Comparison of ENCODE assay signal across 8 cellular contexts in the genomic region with DNA sequence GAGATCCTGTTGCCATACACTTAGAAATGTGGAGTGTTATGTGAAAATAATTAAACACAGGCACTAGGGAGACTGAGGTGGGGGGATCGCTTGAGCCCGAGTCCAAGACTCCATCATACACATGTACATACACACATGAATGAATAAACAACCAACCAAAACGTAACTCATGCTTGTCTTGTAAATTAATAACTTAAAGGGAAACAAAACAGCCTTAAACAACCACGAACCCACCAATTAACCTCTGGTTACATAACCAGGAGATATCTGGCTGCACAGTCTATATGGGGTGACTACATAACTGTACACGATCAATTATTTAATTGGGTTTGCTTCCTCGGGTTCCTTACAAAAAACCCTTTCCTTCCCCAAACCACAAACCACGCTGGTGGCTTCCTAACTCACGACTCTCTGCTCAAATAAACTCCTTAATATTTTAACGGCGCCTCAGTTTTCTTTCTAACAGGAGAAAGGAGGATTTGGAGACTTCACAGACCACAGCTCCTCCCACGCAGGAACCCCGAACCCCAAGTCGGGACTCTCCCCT. TPM values are rescaled to one million over a fixed set of nuclear protein-coding genes. Genes with fewer than 3 reads are reported as not detected.
DNase-seq lines count a peak whose midpoint lies in the region; ATAC-seq, FAIRE-seq and TF ChIP-seq lines count a peak whose summit lies in the region.

No MANE protein-coding gene starts in this region.

- H3K9ac ChIP-seq in OCI-LY3 (ENCODE audit: low read length): peak overlapping the region; percentile 88
- H3K9ac ChIP-seq in H1 (replicated peaks in 1 of 4; ENCODE audit: extremely low read depth in 1 of 4, low read depth in 3 of 4, low read length in 3 of 4): peak overlapping the region; percentile 85 to 95 (median 94)

- H3K14ac ChIP-seq in H1 (ENCODE audit: insufficient read length): no peak overlapping the region

- H3K4me2 ChIP-seq in OCI-LY3 (ENCODE audit: low read length): peak overlapping the region; percentile 79
- H3K4me2 ChIP-seq in H1 (ENCODE audit: insufficient read depth in 1 of 2, low read depth in 2 of 2, low read length in 2 of 2): peak overlapping the region; percentile 70 to 95

- peak overlapping the region; percentile 91 for H3K4me3 Mint-ChIP-seq in natural killer cell

- TF ChIP-seq POLR2A in H1 (IDR thresholded peaks at IDR 0.05; ENCODE audit: control extremely low read depth in 1 of 2, low read depth in 2 of 2, low read length in 2 of 2) (no peak), erythroblast (IDR thresholded peaks at IDR 0.05; ENCODE audit: low read length) (no peak)

- H3K4ac ChIP-seq in H1 (replicated peaks; ENCODE audit: insufficient read length, low read depth, low read length): peak overlapping the region; percentile 6

- TF ChIP-seq RAD21 in H1 (IDR thresholded peaks at IDR 0.05 in 1 of 2, conservative IDR thresholded peaks at IDR 0.05 in 1 of 2; ENCODE audit: low read depth in 2 of 2, low read length in 2 of 2): no peak

- H2AFZ ChIP-seq in OCI-LY3 (ENCODE audit: low read depth, low read length): peak overlapping the region; percentile 80
- H2AFZ ChIP-seq in H1 (ENCODE audit: low read length): peak overlapping the region; percentile 93; the same call in 1 of the 2 replicates

- in situ Hi-C loops in Caki2 (cut with HindIII; ENCODE audit: low pct_unique_long_range_greater_than_20kb, low sequenced_read_pairs): no loop called here

- H2BK5ac ChIP-seq in H1 (ENCODE audit: low read depth, low read length): no peak overlapping the region

- peak overlapping the region; percentile 68 to 80 for H3K27ac Mint-ChIP-seq in natural killer cell

- intact Hi-C loops in natural killer cell (cut with micrococcal nuclease): loop anchor here (2.0 to 5.0 kb wide), 2 partner anchors 27 to 146 kb away; a partner anchor contains a TSS

- peaks cover 4 to 8% of the 10 kb centered on the region in 2 donors for H3K27me3 Mint-ChIP-seq in natural killer cell (ENCODE audit: low read depth in 2 of 2)

- H2BK15ac ChIP-seq in H1 (ENCODE audit: low read length): no peak overlapping the region

- H3K79me2 ChIP-seq in OCI-LY3 (ENCODE audit: low read length) (peaks cover 54% of the 10 kb centered on the region), H1 (ENCODE audit: control insufficient read depth in 1 of 2, insufficient read depth in 2 of 2, low read length in 2 of 2) (peaks cover 26 to 53% of the 10 kb centered on the region in 2 experiments)

- peaks cover 16% of the 10 kb centered on the region for H3K4me1 ChIP-seq in OCI-LY3 (ENCODE audit: low read length)
- peaks cover 0 to 5% (median 4%) of the 10 kb centered on the region in 4 experiments; a peak in 4 of 7 replicates for H3K4me1 ChIP-seq in H1 (replicated peaks in 1 of 4; ENCODE audit: control insufficient read depth in 3 of 4, insufficient read depth in 4 of 4, low read length in 3 of 4)

- H3K27ac ChIP-seq in OCI-LY3 (ENCODE audit: low read length) (peak overlapping the region; percentile 48), H1 (ENCODE audit: low read depth, low read length) (peak overlapping the region; percentile 88; the same call in 1 of the 2 replicates), caudate nucleus (ENCODE audit: low read depth, low read length) (no peak overlapping the region)

- no peaks in the 10 kb centered on the region for H4K20me1 ChIP-seq in OCI-LY3 (ENCODE audit: insufficient read depth, low read length)
- H4K20me1 ChIP-seq in H1 (replicated peaks in 1 of 2; ENCODE audit: control insufficient read depth in 1 of 2, insufficient read depth in 2 of 2, low read length in 2 of 2): no peaks in the 10 kb centered on the region

- no peaks in the 10 kb centered on the region for H3K27me3 ChIP-seq in OCI-LY3 (ENCODE audit: low read depth, low read length)
- H3K27me3 ChIP-seq in H1 (replicated peaks in 1 of 4; ENCODE audit: control insufficient read depth in 3 of 4, extremely low read depth in 1 of 4, insufficient read depth in 3 of 4, low read length in 3 of 4): no peaks in the 10 kb centered on the region

- H4K8ac ChIP-seq in H1 (ENCODE audit: extremely low read depth, insufficient read depth, low read length): peak overlapping the region; percentile 95; the same call in 1 of the 2 replicates

- H2BK12ac ChIP-seq in H1 (ENCODE audit: low read depth, low read length): no peak overlapping the region

- peaks cover 33 to 38% of the 10 kb centered on the region in 2 donors for H3K4me1 Mint-ChIP-seq in natural killer cell

- H3K23ac ChIP-seq in H1 (ENCODE audit: insufficient read length): no peak overlapping the region

- peaks cover 10% of the 10 kb centered on the region for H3K9me3 ChIP-seq in OCI-LY3 (ENCODE audit: insufficient read depth, low read length)
- peaks cover 16 to 26% of the 10 kb centered on the region in 2 experiments for H3K9me3 ChIP-seq in H1 (ENCODE audit: insufficient read depth in 2 of 2, low read depth in 1 of 2, low read length in 1 of 2)

- peak overlapping the region; percentile 84 for H3K4me3 ChIP-seq in OCI-LY3 (ENCODE audit: low read length)
- H3K4me3 ChIP-seq in H1 (ENCODE audit: extremely low read depth in 1 of 4, insufficient read depth in 2 of 4, low read depth in 3 of 4, low read length in 4 of 4): peak overlapping the region; percentile 78 to 97 (median 92)

- FAIRE-seq in H1 (lab: Jason Lieb, UNC): no peak

- peak; percentile 3 for ATAC-seq in GM21529 (IDR thresholded peaks at IDR 0.05; ENCODE audit: unreplicated experiment)
- ATAC-seq in natural killer cell: no peak

- H3K23me2 ChIP-seq in H1 (ENCODE audit: low read depth, low read length): peaks cover 6% of the 10 kb centered on the region

- TF ChIP-seq CTCF in OCI-LY3 (IDR thresholded peaks at IDR 0.05; ENCODE audit: low read depth, low read length): no peak
- TF ChIP-seq CTCF in H1 (IDR thresholded peaks at IDR 0.05; ENCODE audit: control extremely low read depth in 1 of 3, insufficient read depth in 1 of 3, low read depth in 1 of 3, low read length in 3 of 3): no peak
- TF ChIP-seq CTCF in natural killer cell (IDR thresholded peaks at IDR 0.05): no peak

- WGBS in H1 (ENCODE audit: extremely low coverage in 1 of 2, insufficient coverage in 1 of 2, insufficient read length in 1 of 2, insufficient replicate concordance in 2 of 2, low coverage in 1 of 2, low lambda C conversion rate in 2 of 2, missing lambda C conversion rate in 1 of 2), 2 experiments: 11% methylated on average over 13 of the region's 13 CpGs; no CpG with 5 or more reads in 1 of the 2 experiments

- H3K36me3 ChIP-seq in OCI-LY3 (replicated peaks; ENCODE audit: low read depth, low read length): peaks cover 37% of the 10 kb centered on the region
- H3K36me3 ChIP-seq in H1 (ENCODE audit: control insufficient read depth in 2 of 4, insufficient read depth in 4 of 4, low read length in 3 of 4): peaks cover 0 to 31% (median 11%) of the 10 kb centered on the region in 4 experiments; a peak in 4 of 8 replicates

- H3K9me3 Mint-ChIP-seq in natural killer cell: no peaks in the 10 kb centered on the region

- 0 out of 2 replicates have a peak overlapping the region, but pooled peaks have one; percentile 24 for H2AK5ac ChIP-seq in H1 (ENCODE audit: low read depth, low read length)

- POLR2A ChIA-PET in H1 (lab: Charles Lee; ENCODE audit: partially characterized antibody): interaction anchor here (1.1 to 2.6 kb wide), 10 partner anchors 10 to 354 kb away, joined by 4 to 11 read pairs (median 7); a partner anchor contains a TSS

- H3K36me3 Mint-ChIP-seq in natural killer cell: no peaks in the 10 kb centered on the region

- no peak overlapping the region for H3K56ac ChIP-seq in H1 (replicated peaks; ENCODE audit: insufficient read length, low read depth, low read length)

- DNase-seq in Caki2 (ENCODE audit: low read depth) (peak; percentile 21), H1 (ENCODE audit: low read depth in 1 of 2, low spot score in 2 of 2) (no peak), natural killer cell (no peak), caudate nucleus (lab: John Stamatoyannopoulos, UW) (no peak), erythroblast (lab: John Stamatoyannopoulos, UW) (no peak), NCI-H526 treated with DMSO at 0.1 percent for 48 hours (lab: John Stamatoyannopoulos, UW) (no peak)

- no peak overlapping the region for H4K5ac ChIP-seq in H1 (ENCODE audit: insufficient read length, low read depth, low read length)

- peak overlapping the region; percentile 33 for H4K91ac ChIP-seq in H1 (replicated peaks; ENCODE audit: insufficient read length, low read length)

- H2BK120ac ChIP-seq in H1 (replicated peaks; ENCODE audit: low read depth, low read length): no peak overlapping the region

- H2BK20ac ChIP-seq in H1 (ENCODE audit: low read length): no peak overlapping the region

- CTCF ChIA-PET in H1 (lab: Charles Lee; ENCODE audit: partially characterized antibody): interaction anchor here (0.6 to 2.9 kb wide), 5 partner anchors 13 to 183 kb away, joined by 3 to 6 read pairs (median 4); no protein-coding TSS in a partner anchor

- no peak for TF ChIP-seq EP300 in H1 (IDR thresholded peaks at IDR 0.05; ENCODE audit: borderline replicate concordance in 1 of 2, low read depth in 2 of 2, low read length in 2 of 2)

- H3K79me1 ChIP-seq in H1 (ENCODE audit: low read depth, low read length): peaks cover 6% of the 10 kb centered on the region

- H3K18ac ChIP-seq in H1 (ENCODE audit: extremely low read depth, low read length): peak overlapping the region; percentile 48; the same call in 1 of the 2 replicates

RNA-seq across cellular contexts. Expression of a gene that starts 0.8 kb away (rescaled TPM):
- 2.1 and 3.7 TPM in 2 replicates for total RNA-seq in Caki2 (2014; rRNA removed; shearing (Covaris generic); ENCODE audit: low replicate concordance)
- total RNA-seq in H1 (2021; fragmentation: NEBNext Ultra II Directional; extraction: Animal tissue kit (Norgen Biotek cat#: 25700)): 11.7 and 15.4 TPM in 2 replicates
- polyA plus RNA-seq in H1 (2011; rRNA removed): 1.5 and 2.8 TPM in 2 replicates
- 3.9 TPM for polyA plus RNA-seq in H1 (2011; cell fraction: cytosol; rRNA removed)
- polyA plus RNA-seq in H1 (2011; cell fraction: nucleus; rRNA removed): 0.97 TPM
- polyA plus RNA-seq in H1 (2012, experiment 1 of 2): 5.4 to 9.7 TPM (median 5.7 TPM) in 4 replicates
- 0.46 TPM for polyA plus RNA-seq in H1 (2012, experiment 2 of 2)
- 6.3 TPM for polyA plus RNA-seq in H1 (2013, experiment 1 of 2)
- polyA plus RNA-seq in H1 (2013, experiment 2 of 2): 6.7 TPM
- 5.4 and 9.3 TPM in 2 replicates for polyA minus RNA-seq in H1 (2011; rRNA and poly(A)+ RNA removed)
- 5.1 TPM for polyA minus RNA-seq in H1 (2011; cell fraction: cytosol; rRNA and poly(A)+ RNA removed)
- polyA minus RNA-seq in H1 (2011; cell fraction: nucleus; rRNA and poly(A)+ RNA removed): 7.4 TPM
- total RNA-seq in natural killer cell: under 1 TPM; 0.35 to 0.95 (median 0.45) TPM

RNA-seq across cellular contexts. Expression of a gene that starts 26.3 kb away (rescaled TPM):
- total RNA-seq in Caki2 (2014; rRNA removed; shearing (Covaris generic); ENCODE audit: low replicate concordance): 5.6 and 12.8 TPM in 2 replicates
- 19.6 and 20.3 TPM in 2 replicates for total RNA-seq in H1 (2021; fragmentation: NEBNext Ultra II Directional; extraction: Animal tissue kit (Norgen Biotek cat#: 25700))
- 3.8 and 4.8 TPM in 2 replicates for polyA plus RNA-seq in H1 (2011; rRNA removed)
- 6.7 TPM for polyA plus RNA-seq in H1 (2011; cell fraction: cytosol; rRNA removed)
- 4.8 TPM for polyA plus RNA-seq in H1 (2011; cell fraction: nucleus; rRNA removed)
- 7.8 to 11.6 TPM (median 9.9 TPM) in 4 replicates for polyA plus RNA-seq in H1 (2012, experiment 1 of 2)
- polyA plus RNA-seq in H1 (2012, experiment 2 of 2): 2.4 TPM
- 12.2 TPM for polyA plus RNA-seq in H1 (2013, experiment 1 of 2)
- polyA plus RNA-seq in H1 (2013, experiment 2 of 2): 14.2 TPM
- 10.3 and 12.9 TPM in 2 replicates for polyA minus RNA-seq in H1 (2011; rRNA and poly(A)+ RNA removed)
- polyA minus RNA-seq in H1 (2011; cell fraction: cytosol; rRNA and poly(A)+ RNA removed): 11.7 TPM
- polyA minus RNA-seq in H1 (2011; cell fraction: nucleus; rRNA and poly(A)+ RNA removed): 17.2 TPM
- total RNA-seq in natural killer cell: 10 to 100 TPM; 16.2 to 18.3 (median 17.0) TPM
